In the genomic region with DNA sequence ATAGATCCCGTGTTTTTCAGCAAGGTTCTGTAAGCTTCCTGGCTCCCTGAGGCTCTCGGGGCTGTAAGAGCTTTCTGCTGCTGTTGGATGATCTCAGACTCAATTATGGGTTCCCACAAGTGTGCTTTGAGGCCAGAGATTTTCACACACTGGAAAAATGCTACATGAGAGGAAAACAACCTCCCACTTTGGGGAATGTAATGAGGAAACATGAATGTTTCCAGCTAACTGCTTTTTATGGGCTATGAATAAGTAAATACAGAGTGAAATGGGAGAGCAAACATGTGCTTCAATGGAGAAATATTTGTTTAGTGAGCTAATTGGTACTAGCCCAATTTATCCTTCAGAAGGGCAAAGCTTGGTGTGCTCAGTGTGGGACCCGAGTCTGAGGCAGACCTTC, we compare ENCODE assay signal across 1 cellular context.
TF ChIP-seq lines count a peak whose summit lies in the region.

No MANE protein-coding gene starts in this region.

TF ChIP-seq in HEK293, 187 proteins besides CTCF, POLR2A, EP300 and RAD21 (continued from another document and continues in another):
- TF ChIP-seq, protein P1, sequence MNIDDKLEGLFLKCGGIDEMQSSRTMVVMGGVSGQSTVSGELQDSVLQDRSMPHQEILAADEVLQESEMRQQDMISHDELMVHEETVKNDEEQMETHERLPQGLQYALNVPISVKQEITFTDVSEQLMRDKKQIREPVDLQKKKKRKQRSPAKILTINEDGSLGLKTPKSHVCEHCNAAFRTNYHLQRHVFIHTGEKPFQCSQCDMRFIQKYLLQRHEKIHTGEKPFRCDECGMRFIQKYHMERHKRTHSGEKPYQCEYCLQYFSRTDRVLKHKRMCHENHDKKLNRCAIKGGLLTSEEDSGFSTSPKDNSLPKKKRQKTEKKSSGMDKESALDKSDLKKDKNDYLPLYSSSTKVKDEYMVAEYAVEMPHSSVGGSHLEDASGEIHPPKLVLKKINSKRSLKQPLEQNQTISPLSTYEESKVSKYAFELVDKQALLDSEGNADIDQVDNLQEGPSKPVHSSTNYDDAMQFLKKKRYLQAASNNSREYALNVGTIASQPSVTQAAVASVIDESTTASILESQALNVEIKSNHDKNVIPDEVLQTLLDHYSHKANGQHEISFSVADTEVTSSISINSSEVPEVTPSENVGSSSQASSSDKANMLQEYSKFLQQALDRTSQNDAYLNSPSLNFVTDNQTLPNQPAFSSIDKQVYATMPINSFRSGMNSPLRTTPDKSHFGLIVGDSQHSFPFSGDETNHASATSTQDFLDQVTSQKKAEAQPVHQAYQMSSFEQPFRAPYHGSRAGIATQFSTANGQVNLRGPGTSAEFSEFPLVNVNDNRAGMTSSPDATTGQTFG (tag by site-specific recombination; IDR thresholded peaks at IDR 0.05; ENCODE audit: borderline replicate concordance) = no peak
- TF ChIP-seq SCRT2 (tag by site-specific recombination; IDR thresholded peaks at IDR 0.05) = peak; percentile 82
- TF ChIP-seq, protein P2, sequence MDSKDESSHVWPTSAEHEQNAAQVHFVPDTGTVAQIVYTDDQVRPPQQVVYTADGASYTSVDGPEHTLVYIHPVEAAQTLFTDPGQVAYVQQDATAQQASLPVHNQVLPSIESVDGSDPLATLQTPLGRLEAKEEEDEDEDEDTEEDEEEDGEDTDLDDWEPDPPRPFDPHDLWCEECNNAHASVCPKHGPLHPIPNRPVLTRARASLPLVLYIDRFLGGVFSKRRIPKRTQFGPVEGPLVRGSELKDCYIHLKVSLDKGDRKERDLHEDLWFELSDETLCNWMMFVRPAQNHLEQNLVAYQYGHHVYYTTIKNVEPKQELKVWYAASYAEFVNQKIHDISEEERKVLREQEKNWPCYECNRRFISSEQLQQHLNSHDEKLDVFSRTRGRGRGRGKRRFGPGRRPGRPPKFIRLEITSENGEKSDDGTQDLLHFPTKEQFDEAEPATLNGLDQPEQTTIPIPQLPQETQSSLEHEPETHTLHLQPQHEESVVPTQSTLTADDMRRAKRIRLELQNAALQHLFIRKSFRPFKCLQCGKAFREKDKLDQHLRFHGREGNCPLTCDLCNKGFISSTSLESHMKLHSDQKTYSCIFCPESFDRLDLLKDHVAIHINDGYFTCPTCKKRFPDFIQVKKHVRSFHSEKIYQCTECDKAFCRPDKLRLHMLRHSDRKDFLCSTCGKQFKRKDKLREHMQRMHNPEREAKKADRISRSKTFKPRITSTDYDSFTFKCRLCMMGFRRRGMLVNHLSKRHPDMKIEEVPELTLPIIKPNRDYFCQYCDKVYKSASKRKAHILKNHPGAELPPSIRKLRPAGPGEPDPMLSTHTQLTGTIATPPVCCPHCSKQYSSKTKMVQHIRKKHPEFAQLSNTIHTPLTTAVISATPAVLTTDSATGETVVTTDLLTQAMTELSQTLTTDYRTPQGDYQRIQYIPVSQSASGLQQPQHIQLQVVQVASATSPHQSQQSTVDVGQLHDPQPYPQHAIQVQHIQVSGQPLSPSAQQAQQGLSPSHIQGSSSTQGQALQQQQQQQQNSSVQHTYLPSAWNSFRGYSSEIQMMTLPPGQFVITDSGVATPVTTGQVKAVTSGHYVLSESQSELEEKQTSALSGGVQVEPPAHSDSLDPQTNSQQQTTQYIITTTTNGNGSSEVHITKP (tag by site-specific recombination; IDR thresholded peaks at IDR 0.05) = peak; percentile 45; the same call in 1 of the 2 replicates
- 0 out of 2 replicates have a peak, but pooled peaks have one; percentile 20 for TF ChIP-seq KLF10 (tag by site-specific recombination; IDR thresholded peaks at IDR 0.05)
- TF ChIP-seq ZNF138 (tag by site-specific recombination; IDR thresholded peaks at IDR 0.05; ENCODE audit: borderline replicate concordance) = no peak
- TF ChIP-seq KLF9 (tag by site-specific recombination; IDR thresholded peaks at IDR 0.05; ENCODE audit: low read depth) = no peak
- TF ChIP-seq MZF1 (tag by site-specific recombination; IDR thresholded peaks at IDR 0.05; ENCODE audit: borderline replicate concordance) = 0 out of 2 replicates have a peak, but pooled peaks have one; percentile 53
- TF ChIP-seq ZBTB8A (tag by site-specific recombination; IDR thresholded peaks at IDR 0.05) = 0 out of 2 replicates have a peak, but pooled peaks have one; percentile 15
- TF ChIP-seq, protein P3, sequence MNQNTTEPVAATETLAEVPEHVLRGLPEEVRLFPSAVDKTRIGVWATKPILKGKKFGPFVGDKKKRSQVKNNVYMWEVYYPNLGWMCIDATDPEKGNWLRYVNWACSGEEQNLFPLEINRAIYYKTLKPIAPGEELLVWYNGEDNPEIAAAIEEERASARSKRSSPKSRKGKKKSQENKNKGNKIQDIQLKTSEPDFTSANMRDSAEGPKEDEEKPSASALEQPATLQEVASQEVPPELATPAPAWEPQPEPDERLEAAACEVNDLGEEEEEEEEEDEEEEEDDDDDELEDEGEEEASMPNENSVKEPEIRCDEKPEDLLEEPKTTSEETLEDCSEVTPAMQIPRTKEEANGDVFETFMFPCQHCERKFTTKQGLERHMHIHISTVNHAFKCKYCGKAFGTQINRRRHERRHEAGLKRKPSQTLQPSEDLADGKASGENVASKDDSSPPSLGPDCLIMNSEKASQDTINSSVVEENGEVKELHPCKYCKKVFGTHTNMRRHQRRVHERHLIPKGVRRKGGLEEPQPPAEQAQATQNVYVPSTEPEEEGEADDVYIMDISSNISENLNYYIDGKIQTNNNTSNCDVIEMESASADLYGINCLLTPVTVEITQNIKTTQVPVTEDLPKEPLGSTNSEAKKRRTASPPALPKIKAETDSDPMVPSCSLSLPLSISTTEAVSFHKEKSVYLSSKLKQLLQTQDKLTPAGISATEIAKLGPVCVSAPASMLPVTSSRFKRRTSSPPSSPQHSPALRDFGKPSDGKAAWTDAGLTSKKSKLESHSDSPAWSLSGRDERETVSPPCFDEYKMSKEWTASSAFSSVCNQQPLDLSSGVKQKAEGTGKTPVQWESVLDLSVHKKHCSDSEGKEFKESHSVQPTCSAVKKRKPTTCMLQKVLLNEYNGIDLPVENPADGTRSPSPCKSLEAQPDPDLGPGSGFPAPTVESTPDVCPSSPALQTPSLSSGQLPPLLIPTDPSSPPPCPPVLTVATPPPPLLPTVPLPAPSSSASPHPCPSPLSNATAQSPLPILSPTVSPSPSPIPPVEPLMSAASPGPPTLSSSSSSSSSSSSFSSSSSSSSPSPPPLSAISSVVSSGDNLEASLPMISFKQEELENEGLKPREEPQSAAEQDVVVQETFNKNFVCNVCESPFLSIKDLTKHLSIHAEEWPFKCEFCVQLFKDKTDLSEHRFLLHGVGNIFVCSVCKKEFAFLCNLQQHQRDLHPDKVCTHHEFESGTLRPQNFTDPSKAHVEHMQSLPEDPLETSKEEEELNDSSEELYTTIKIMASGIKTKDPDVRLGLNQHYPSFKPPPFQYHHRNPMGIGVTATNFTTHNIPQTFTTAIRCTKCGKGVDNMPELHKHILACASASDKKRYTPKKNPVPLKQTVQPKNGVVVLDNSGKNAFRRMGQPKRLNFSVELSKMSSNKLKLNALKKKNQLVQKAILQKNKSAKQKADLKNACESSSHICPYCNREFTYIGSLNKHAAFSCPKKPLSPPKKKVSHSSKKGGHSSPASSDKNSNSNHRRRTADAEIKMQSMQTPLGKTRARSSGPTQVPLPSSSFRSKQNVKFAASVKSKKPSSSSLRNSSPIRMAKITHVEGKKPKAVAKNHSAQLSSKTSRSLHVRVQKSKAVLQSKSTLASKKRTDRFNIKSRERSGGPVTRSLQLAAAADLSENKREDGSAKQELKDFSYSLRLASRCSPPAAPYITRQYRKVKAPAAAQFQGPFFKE (tag by site-specific recombination; IDR thresholded peaks at IDR 0.05; ENCODE audit: borderline replicate concordance) = no peak
- TF ChIP-seq HOXD13 (CRISPR knock-in tag; IDR thresholded peaks at IDR 0.05; ENCODE audit: borderline replicate concordance) = peak; percentile 48; the same call in 1 of the 2 replicates
- peak; percentile 63; the same call in 1 of the 2 replicates for TF ChIP-seq SCRT1 (tag by site-specific recombination; IDR thresholded peaks at IDR 0.05; ENCODE audit: borderline replicate concordance)
- TF ChIP-seq ZNF24 (tag by site-specific recombination; IDR thresholded peaks at IDR 0.05) = peak; percentile 38; the same call in 1 of the 2 replicates
- TF ChIP-seq, protein P4, sequence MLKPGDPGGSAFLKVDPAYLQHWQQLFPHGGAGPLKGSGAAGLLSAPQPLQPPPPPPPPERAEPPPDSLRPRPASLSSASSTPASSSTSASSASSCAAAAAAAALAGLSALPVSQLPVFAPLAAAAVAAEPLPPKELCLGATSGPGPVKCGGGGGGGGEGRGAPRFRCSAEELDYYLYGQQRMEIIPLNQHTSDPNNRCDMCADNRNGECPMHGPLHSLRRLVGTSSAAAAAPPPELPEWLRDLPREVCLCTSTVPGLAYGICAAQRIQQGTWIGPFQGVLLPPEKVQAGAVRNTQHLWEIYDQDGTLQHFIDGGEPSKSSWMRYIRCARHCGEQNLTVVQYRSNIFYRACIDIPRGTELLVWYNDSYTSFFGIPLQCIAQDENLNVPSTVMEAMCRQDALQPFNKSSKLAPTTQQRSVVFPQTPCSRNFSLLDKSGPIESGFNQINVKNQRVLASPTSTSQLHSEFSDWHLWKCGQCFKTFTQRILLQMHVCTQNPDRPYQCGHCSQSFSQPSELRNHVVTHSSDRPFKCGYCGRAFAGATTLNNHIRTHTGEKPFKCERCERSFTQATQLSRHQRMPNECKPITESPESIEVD (tag by site-specific recombination; IDR thresholded peaks at IDR 0.05) = peak; percentile 92
- TF ChIP-seq ZNF768 (tag by site-specific recombination; IDR thresholded peaks at IDR 0.05) = no peak
- TF ChIP-seq ZNF629 (tag by site-specific recombination; IDR thresholded peaks at IDR 0.05) = peak; percentile 68
- TF ChIP-seq YY1 (tag by site-specific recombination; IDR thresholded peaks at IDR 0.05) = no peak
- no peak for TF ChIP-seq ZNF776 (tag by site-specific recombination; IDR thresholded peaks at IDR 0.05; ENCODE audit: borderline replicate concordance)
- TF ChIP-seq, protein P5, sequence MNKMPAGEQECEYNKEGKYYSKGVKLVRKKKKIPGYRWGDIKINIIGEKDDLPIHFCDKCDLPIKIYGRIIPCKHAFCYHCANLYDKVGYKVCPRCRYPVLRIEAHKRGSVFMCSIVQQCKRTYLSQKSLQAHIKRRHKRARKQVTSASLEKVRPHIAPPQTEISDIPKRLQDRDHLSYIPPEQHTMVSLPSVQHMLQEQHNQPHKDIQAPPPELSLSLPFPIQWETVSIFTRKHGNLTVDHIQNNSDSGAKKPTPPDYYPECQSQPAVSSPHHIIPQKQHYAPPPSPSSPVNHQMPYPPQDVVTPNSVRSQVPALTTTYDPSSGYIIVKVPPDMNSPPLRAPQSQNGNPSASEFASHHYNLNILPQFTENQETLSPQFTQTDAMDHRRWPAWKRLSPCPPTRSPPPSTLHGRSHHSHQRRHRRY (tag by site-specific recombination; IDR thresholded peaks at IDR 0.05) = no peak
- TF ChIP-seq FEZF1 (tag by site-specific recombination; IDR thresholded peaks at IDR 0.05) = peak; percentile 75
- TF ChIP-seq, protein P6, sequence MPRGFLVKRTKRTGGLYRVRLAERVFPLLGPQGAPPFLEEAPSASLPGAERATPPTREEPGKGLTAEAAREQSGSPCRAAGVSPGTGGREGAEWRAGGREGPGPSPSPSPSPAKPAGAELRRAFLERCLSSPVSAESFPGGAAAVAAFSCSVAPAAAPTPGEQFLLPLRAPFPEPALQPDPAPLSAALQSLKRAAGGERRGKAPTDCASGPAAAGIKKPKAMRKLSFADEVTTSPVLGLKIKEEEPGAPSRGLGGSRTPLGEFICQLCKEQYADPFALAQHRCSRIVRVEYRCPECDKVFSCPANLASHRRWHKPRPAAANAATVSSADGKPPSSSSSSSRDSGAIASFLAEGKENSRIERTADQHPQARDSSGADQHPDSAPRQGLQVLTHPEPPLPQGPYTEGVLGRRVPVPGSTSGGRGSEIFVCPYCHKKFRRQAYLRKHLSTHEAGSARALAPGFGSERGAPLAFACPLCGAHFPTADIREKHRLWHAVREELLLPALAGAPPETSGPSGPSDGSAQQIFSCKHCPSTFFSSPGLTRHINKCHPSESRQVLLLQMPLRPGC (tag by site-specific recombination; IDR thresholded peaks at IDR 0.05) = peak; percentile 79
- 0 out of 2 replicates have a peak, but pooled peaks have one; percentile 27 for TF ChIP-seq ZBTB20 (tag by site-specific recombination; IDR thresholded peaks at IDR 0.05)
- TF ChIP-seq, protein P7, sequence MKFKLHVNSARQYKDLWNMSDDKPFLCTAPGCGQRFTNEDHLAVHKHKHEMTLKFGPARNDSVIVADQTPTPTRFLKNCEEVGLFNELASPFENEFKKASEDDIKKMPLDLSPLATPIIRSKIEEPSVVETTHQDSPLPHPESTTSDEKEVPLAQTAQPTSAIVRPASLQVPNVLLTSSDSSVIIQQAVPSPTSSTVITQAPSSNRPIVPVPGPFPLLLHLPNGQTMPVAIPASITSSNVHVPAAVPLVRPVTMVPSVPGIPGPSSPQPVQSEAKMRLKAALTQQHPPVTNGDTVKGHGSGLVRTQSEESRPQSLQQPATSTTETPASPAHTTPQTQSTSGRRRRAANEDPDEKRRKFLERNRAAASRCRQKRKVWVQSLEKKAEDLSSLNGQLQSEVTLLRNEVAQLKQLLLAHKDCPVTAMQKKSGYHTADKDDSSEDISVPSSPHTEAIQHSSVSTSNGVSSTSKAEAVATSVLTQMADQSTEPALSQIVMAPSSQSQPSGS (tag by site-specific recombination; IDR thresholded peaks at IDR 0.05; ENCODE audit: low read depth) = 0 out of 2 replicates have a peak, but pooled peaks have one; percentile 28
- TF ChIP-seq, protein P8, sequence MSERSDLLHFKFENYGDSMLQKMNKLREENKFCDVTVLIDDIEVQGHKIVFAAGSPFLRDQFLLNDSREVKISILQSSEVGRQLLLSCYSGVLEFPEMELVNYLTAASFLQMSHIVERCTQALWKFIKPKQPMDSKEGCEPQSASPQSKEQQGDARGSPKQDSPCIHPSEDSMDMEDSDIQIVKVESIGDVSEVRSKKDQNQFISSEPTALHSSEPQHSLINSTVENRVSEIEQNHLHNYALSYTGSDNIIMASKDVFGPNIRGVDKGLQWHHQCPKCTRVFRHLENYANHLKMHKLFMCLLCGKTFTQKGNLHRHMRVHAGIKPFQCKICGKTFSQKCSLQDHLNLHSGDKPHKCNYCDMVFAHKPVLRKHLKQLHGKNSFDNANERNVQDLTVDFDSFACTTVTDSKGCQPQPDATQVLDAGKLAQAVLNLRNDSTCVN (tag by site-specific recombination; optimal IDR thresholded peaks at IDR 0.05) = no peak
- TF ChIP-seq ZEB2 (tag by site-specific recombination; IDR thresholded peaks at IDR 0.05) = peak; percentile 91
- TF ChIP-seq WT1 (tag by site-specific recombination; IDR thresholded peaks at IDR 0.05) = peak; percentile 76
- TF ChIP-seq OSR2 (tag by site-specific recombination; IDR thresholded peaks at IDR 0.05) = peak; percentile 71
- no peak for TF ChIP-seq KLF7 (tag by site-specific recombination; IDR thresholded peaks at IDR 0.05; ENCODE audit: borderline replicate concordance)
- TF ChIP-seq GLIS1 (tag by site-specific recombination; IDR thresholded peaks at IDR 0.05) = peak; percentile 89
- TF ChIP-seq ZNF660 (tag by site-specific recombination; IDR thresholded peaks at IDR 0.05) = no peak
- TF ChIP-seq ZSCAN30 (tag by site-specific recombination; IDR thresholded peaks at IDR 0.05) = no peak
- 0 out of 2 replicates have a peak, but pooled peaks have one; percentile 27 for TF ChIP-seq ZNF2 (tag by site-specific recombination; IDR thresholded peaks at IDR 0.05)
- TF ChIP-seq, protein P9, sequence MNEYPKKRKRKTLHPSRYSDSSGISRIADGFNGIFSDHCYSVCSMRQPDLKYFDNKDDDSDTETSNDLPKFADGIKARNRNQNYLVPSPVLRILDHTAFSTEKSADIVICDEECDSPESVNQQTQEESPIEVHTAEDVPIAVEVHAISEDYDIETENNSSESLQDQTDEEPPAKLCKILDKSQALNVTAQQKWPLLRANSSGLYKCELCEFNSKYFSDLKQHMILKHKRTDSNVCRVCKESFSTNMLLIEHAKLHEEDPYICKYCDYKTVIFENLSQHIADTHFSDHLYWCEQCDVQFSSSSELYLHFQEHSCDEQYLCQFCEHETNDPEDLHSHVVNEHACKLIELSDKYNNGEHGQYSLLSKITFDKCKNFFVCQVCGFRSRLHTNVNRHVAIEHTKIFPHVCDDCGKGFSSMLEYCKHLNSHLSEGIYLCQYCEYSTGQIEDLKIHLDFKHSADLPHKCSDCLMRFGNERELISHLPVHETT (tag by site-specific recombination; IDR thresholded peaks at IDR 0.05) = 0 out of 2 replicates have a peak, but pooled peaks have one; percentile 15
